ENCODE assay signal across 1 cellular context in genomic region chr16:14015461-14015860, GRCh38.
TF ChIP-seq lines count a peak whose summit lies in the region.

No MANE protein-coding gene starts in this region.

TF ChIP-seq in GM12878, 131 proteins besides CTCF, POLR2A, EP300 and RAD21:
- no peak for TF ChIP-seq ZSCAN29 (IDR thresholded peaks at IDR 0.05)
- no peak for TF ChIP-seq ZNF592 (IDR thresholded peaks at IDR 0.05)
- TF ChIP-seq ZNF274 (IDR thresholded peaks at IDR 0.05; ENCODE audit: insufficient read depth, insufficient read length) = no peak
- no peak for TF ChIP-seq NR2C1 (IDR thresholded peaks at IDR 0.05)
- no peak for TF ChIP-seq STAT1 (conservative IDR thresholded peaks at IDR 0.05)
